In genomic region chr19:13959962-13960862, GRCh38 we compare ENCODE assay signal across 9 cellular contexts.
DNase-seq lines count a peak whose midpoint lies in the region; ATAC-seq and TF ChIP-seq lines count a peak whose summit lies in the region.
"Had no signal": no experiment of that assay in that cellular context is flagged by ENCODE, and none has a peak within 500 bp of the region (broad histone marks: within the 10 kb centered on the region; RNA-seq: fewer than 3 reads in every experiment).

No MANE protein-coding gene starts in this region.

- ATAC-seq in HG02840 (IDR thresholded peaks at IDR 0.05; ENCODE audit: low FRiP score, unreplicated experiment), result no peak

- H3K4me3 ChIP-seq in OCI-LY3 (ENCODE audit: low read length), result no peak overlapping the region
- H3K4me3 ChIP-seq in parathyroid adenoma (ENCODE audit: low read depth, low read length), result no peak overlapping the region

- TF ChIP-seq CTCF in OCI-LY3 (IDR thresholded peaks at IDR 0.05; ENCODE audit: low read depth, low read length) (peak; percentile 36; the same call in 1 of the 2 replicates), parathyroid adenoma (IDR thresholded peaks at IDR 0.05) (peak; percentile 38)

- H3K36me3 ChIP-seq in OCI-LY3 (replicated peaks; ENCODE audit: low read depth, low read length) (peaks cover 50% of the 10 kb centered on the region), parathyroid adenoma (ENCODE audit: control insufficient read depth, insufficient read depth, low read length) (no peaks in the 10 kb centered on the region)

- H3K4me1 ChIP-seq in OCI-LY3 (ENCODE audit: low read length) (no peaks in the 10 kb centered on the region), parathyroid adenoma (no peaks in the 10 kb centered on the region)

- no peaks in the 10 kb centered on the region for H4K20me1 ChIP-seq in OCI-LY3 (ENCODE audit: insufficient read depth, low read length)

- H2AFZ ChIP-seq in OCI-LY3 (ENCODE audit: low read depth, low read length), result no peak overlapping the region
- no peak overlapping the region for H2AFZ ChIP-seq in parathyroid adenoma

- H3K79me2 ChIP-seq in OCI-LY3 (ENCODE audit: low read length) (no peaks in the 10 kb centered on the region), parathyroid adenoma (no peaks in the 10 kb centered on the region)

- no peaks in the 10 kb centered on the region for H3K9me3 ChIP-seq in OCI-LY3 (ENCODE audit: insufficient read depth, low read length)
- H3K9me3 ChIP-seq in parathyroid adenoma (ENCODE audit: control insufficient read depth, low read length), result no peaks in the 10 kb centered on the region

- H3K27me3 ChIP-seq in OCI-LY3 (ENCODE audit: low read depth, low read length), result no peaks in the 10 kb centered on the region
- no peaks in the 10 kb centered on the region for H3K27me3 ChIP-seq in parathyroid adenoma (ENCODE audit: control insufficient read depth, insufficient read depth, low read length)

- H3K9ac ChIP-seq in OCI-LY3 (ENCODE audit: low read length), result no peak overlapping the region
- H3K9ac ChIP-seq in parathyroid adenoma, result no peak overlapping the region

- DNase-seq in DMS53 (lab: John Stamatoyannopoulos, UW) (peak; percentile 21), DMS53 treated with DMSO at 0.1 percent for 48 hours (lab: John Stamatoyannopoulos, UW; ENCODE audit: unreplicated experiment) (no peak), kidney tubule cell (ENCODE audit: low spot score) (no peak), T-helper 9 cell (no peak)
- DNase-seq in effector CD8-positive, alpha-beta T cell (lab: John Stamatoyannopoulos, UW), result peak; percentile 9
- DNase-seq: activated gamma-delta T cell treated with Interleukin-2 at 50 U/mL for 16 hours had no signal

- no peak overlapping the region for H3K4me2 ChIP-seq in OCI-LY3 (ENCODE audit: low read length)
- H3K4me2 ChIP-seq in parathyroid adenoma (ENCODE audit: low read length), result no peak overlapping the region

- no peak overlapping the region for H3K27ac ChIP-seq in OCI-LY3 (ENCODE audit: low read length)
- no peak overlapping the region for H3K27ac ChIP-seq in parathyroid adenoma

Comparison
In these comparisons a context has a peak if more than half of its experiments do, and no peak if none do; other contexts are left out.
1. DNase-seq: peak in DMS53 (single experiment) and effector CD8-positive, alpha-beta T cell (single experiment); none in DMS53 treated with DMSO at 0.1 percent for 48 hours (single experiment), kidney tubule cell (single experiment) and T-helper 9 cell (single experiment).